Comparison of ENCODE assay signal across 1 cellular context in the genomic region with DNA sequence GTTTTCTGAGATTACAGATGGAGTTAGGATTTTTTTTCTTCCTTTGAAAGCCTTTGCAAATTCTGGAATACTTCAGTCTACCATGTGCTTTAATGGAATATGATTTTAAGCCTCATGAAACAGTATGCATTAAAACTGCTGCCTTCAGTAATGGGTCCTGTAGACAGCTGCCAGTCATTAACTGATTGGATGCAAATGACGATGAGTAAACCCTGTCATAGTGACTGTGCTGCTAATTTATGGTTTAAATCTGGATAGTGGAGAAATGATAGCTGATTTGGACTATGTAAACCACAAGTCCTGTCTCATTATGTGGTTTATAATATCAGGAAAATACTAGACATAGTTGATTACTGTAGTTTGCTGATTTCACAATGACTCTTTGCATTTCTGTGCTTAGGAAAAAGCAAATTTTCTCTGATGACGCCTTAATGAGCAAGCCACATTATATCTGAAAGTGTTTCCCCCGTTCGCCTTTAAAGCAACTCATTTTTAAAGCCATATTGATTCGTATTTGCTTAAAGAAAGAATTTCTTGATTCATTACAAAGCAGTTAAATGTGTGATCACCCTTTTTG.
TF ChIP-seq lines count a peak whose summit lies in the region.

No MANE protein-coding gene starts in this region.

TF ChIP-seq in GM12878, 131 proteins besides CTCF, POLR2A, EP300 and RAD21:
- TF ChIP-seq, protein P1, sequence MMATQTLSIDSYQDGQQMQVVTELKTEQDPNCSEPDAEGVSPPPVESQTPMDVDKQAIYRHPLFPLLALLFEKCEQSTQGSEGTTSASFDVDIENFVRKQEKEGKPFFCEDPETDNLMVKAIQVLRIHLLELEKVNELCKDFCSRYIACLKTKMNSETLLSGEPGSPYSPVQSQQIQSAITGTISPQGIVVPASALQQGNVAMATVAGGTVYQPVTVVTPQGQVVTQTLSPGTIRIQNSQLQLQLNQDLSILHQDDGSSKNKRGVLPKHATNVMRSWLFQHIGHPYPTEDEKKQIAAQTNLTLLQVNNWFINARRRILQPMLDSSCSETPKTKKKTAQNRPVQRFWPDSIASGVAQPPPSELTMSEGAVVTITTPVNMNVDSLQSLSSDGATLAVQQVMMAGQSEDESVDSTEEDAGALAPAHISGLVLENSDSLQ (IDR thresholded peaks at IDR 0.05): peak; percentile 63
- no peak for TF ChIP-seq GABPA (IDR thresholded peaks at IDR 0.05; ENCODE audit: low read depth)
